3 cellular contexts compared by ENCODE assay signal in genomic region chr4:146481246-146481645, GRCh38.
"Had no signal": no experiment of that assay in that cellular context is flagged by ENCODE, and none has a peak within 500 bp of the region (broad histone marks: within the 10 kb centered on the region; RNA-seq: fewer than 3 reads in every experiment).

No MANE protein-coding gene starts in this region.

- H3K4me3 ChIP-seq: GM12878 had no signal

- DNase-seq: GDM1, GF-D8 had no signal

- ATAC-seq: GM12878 had no signal
